ENCODE assay signal across 11 cellular contexts in genomic region chr1:186899577-186899976, GRCh38.
DNase-seq lines count a peak whose midpoint lies in the region; ATAC-seq and TF ChIP-seq lines count a peak whose summit lies in the region.
"Had no signal": no experiment of that assay in that cellular context is flagged by ENCODE, and none has a peak within 500 bp of the region (broad histone marks: within the 10 kb centered on the region; RNA-seq: fewer than 3 reads in every experiment).

No MANE protein-coding gene starts in this region.

- TF ChIP-seq CTCF in left ventricle myocardium inferior (IDR thresholded peaks at IDR 0.05; ENCODE audit: borderline replicate concordance), result no peak
- no peak for TF ChIP-seq CTCF in heart left ventricle (IDR thresholded peaks at IDR 0.05)

- H3K27ac Mint-ChIP-seq in stimulated activated naive CD8-positive, alpha-beta T cell treated with anti-CD3 and anti-CD28 coated beads, Interleukin-15, amount 100 ng/mL, for 72 hours, result no peak overlapping the region

- H3K9me3 Mint-ChIP-seq in stimulated activated naive CD8-positive, alpha-beta T cell treated with anti-CD3 and anti-CD28 coated beads, Interleukin-15, amount 100 ng/mL, for 72 hours, result peaks cover 0 to 8% of the 10 kb centered on the region in 2 donors

- no peak for DNase-seq in left ventricle myocardium inferior
- no peak for DNase-seq in heart left ventricle
- DNase-seq in stimulated activated naive CD8-positive, alpha-beta T cell treated with anti-CD3 and anti-CD28 coated beads, Interleukin-15, amount 100 ng/mL, for 72 hours, result no peak
- DNase-seq in activated CD8-positive, alpha-beta memory T cell treated with anti-CD3 and anti-CD28 coated beads, Interleukin-2, amount 50 U/mL, for 48 hours, result no peak
- DNase-seq in dedifferentiated amniotic fluid mesenchymal stem cell (ENCODE audit: extremely low spot score), result no peak
- DNase-seq in T1000 (lab: John Stamatoyannopoulos, UW), result no peak
- DNase-seq: foreskin melanocyte, left lung, NCI-H774 had no signal

- H3K27me3 ChIP-seq in left ventricle myocardium inferior (ENCODE audit: low read depth), result no peaks in the 10 kb centered on the region
- no peaks in the 10 kb centered on the region for H3K27me3 ChIP-seq in heart left ventricle
- H3K27me3 ChIP-seq: left lung had no signal

- intact Hi-C loops in left ventricle myocardium inferior (cut with micrococcal nuclease), result no loop called here
- intact Hi-C loops in heart left ventricle (cut with DNase I), result no loop called here

- H3K4me1 ChIP-seq in left ventricle myocardium inferior (peaks cover 5% of the 10 kb centered on the region), heart left ventricle (peaks cover 0 to 36% (median 0%) of the 10 kb centered on the region in 12 donors)
- H3K4me1 ChIP-seq: left lung had no signal

- H3K4me1 Mint-ChIP-seq in stimulated activated naive CD8-positive, alpha-beta T cell treated with anti-CD3 and anti-CD28 coated beads, Interleukin-15, amount 100 ng/mL, for 72 hours, result peaks cover 6% of the 10 kb centered on the region

- H3K9me3 ChIP-seq in left ventricle myocardium inferior (replicated peaks) (no peaks in the 10 kb centered on the region), heart left ventricle (no peaks in the 10 kb centered on the region)
- H3K9me3 ChIP-seq: left lung had no signal

- H3K36me3 ChIP-seq in left ventricle myocardium inferior, result no peaks in the 10 kb centered on the region
- H3K36me3 ChIP-seq in heart left ventricle, result peaks cover 0 to 5% (median 0%) of the 10 kb centered on the region in 9 donors
- H3K36me3 ChIP-seq: left lung had no signal

- peak overlapping the region; percentile 37 for H3K27ac ChIP-seq in left ventricle myocardium inferior (replicated peaks)
- H3K27ac ChIP-seq in heart left ventricle, result peak overlapping the region in 4 of 12 donors; percentile 38 to 70 (median 55)
- H3K27ac ChIP-seq: left lung had no signal

- no peak for TF ChIP-seq POLR2A in heart left ventricle (IDR thresholded peaks at IDR 0.05)

- H3K4me3 Mint-ChIP-seq in stimulated activated naive CD8-positive, alpha-beta T cell treated with anti-CD3 and anti-CD28 coated beads, Interleukin-15, amount 100 ng/mL, for 72 hours, result no peak overlapping the region

- no peak for ATAC-seq in heart left ventricle
- ATAC-seq in GM21526 (IDR thresholded peaks at IDR 0.05; ENCODE audit: low FRiP score, unreplicated experiment), result peak; percentile 86
- ATAC-seq in HG03103 (IDR thresholded peaks at IDR 0.05; ENCODE audit: low read depth, unreplicated experiment), result peak; percentile 66
- ATAC-seq in stimulated activated naive CD8-positive, alpha-beta T cell treated with anti-CD3 and anti-CD28 coated beads, Interleukin-15, amount 100 ng/mL, for 72 hours, result peak; percentile 43
- ATAC-seq: left lung had no signal

- H3K4me3 ChIP-seq in left ventricle myocardium inferior (no peak overlapping the region), heart left ventricle (no peak overlapping the region)
- H3K4me3 ChIP-seq: left lung had no signal

- peaks cover 16% of the 10 kb centered on the region for H3K27me3 Mint-ChIP-seq in stimulated activated naive CD8-positive, alpha-beta T cell treated with anti-CD3 and anti-CD28 coated beads, Interleukin-15, amount 100 ng/mL, for 72 hours

- 77 to 83% (median 78%) methylated on average over 3 of the region's 3 CpGs for WGBS in heart left ventricle, 4 donors

Comparison
In these comparisons a context has a peak if more than half of its experiments do, and no peak if none do; other contexts are left out.
1. ATAC-seq: peak in GM21526 (single experiment), HG03103 (single experiment) and stimulated activated naive CD8-positive, alpha-beta T cell treated with anti-CD3 and anti-CD28 coated beads, Interleukin-15, amount 100 ng/mL, for 72 hours (single experiment); none in heart left ventricle (0 of 4).